Comparison of ENCODE assay signal across 8 cellular contexts in the genomic region with DNA sequence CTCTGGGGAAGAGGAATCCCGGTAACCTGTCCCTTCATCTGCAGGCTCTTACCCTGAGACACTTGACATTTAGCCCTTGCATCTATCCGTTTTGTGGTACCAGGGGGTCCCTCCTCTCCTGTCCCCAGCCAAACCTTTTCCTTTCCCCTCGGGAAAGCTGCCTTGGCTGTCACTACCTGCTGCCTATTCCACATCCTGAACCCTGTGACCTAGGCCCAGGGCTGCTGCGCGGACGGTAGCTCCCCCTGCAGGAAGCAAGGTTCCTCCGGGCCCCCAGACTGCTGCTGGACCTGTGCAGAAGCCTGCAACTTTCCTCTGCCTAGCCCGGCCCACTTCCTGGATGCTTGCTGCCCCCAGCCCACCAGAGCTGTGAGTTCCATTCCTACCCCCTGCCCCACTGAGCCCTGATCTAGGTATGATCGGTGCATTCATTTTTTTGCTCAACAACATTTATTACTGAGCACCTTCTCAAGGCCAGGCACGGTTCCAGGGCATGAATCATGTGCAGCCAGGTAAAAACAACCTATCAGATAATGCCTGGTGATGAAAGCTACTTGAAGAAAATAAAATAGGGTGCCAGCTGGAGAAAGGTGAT. TPM values are rescaled to one million over a fixed set of nuclear protein-coding genes. Genes with fewer than 3 reads are reported as not detected.
DNase-seq lines count a peak whose midpoint lies in the region; ATAC-seq lines count a peak whose summit lies in the region.

No MANE protein-coding gene starts in this region.

- H3K27ac Mint-ChIP-seq in activated naive CD8-positive, alpha-beta T cell treated with anti-CD3 and anti-CD28 coated beads, Interleukin-2, amount 50 U/mL, for 24 hours, result no peak overlapping the region

- H3K27me3 Mint-ChIP-seq in activated naive CD8-positive, alpha-beta T cell treated with anti-CD3 and anti-CD28 coated beads, Interleukin-2, amount 50 U/mL, for 24 hours, result peaks cover 5% of the 10 kb centered on the region

- H3K4me3 Mint-ChIP-seq in activated naive CD8-positive, alpha-beta T cell treated with anti-CD3 and anti-CD28 coated beads, Interleukin-2, amount 50 U/mL, for 24 hours, result peak overlapping the region; percentile 53

- peak; percentile 81 for ATAC-seq in activated naive CD8-positive, alpha-beta T cell treated with anti-CD3 and anti-CD28 coated beads, Interleukin-2, amount 50 U/mL, for 24 hours
- no peak for ATAC-seq in HG03095 (IDR thresholded peaks at IDR 0.05; ENCODE audit: unreplicated experiment)

- H3K36me3 Mint-ChIP-seq in activated naive CD8-positive, alpha-beta T cell treated with anti-CD3 and anti-CD28 coated beads, Interleukin-2, amount 50 U/mL, for 24 hours (ENCODE audit: low read depth), result no peaks in the 10 kb centered on the region

- peaks cover 21% of the 10 kb centered on the region for H3K4me1 Mint-ChIP-seq in activated naive CD8-positive, alpha-beta T cell treated with anti-CD3 and anti-CD28 coated beads, Interleukin-2, amount 50 U/mL, for 24 hours

- peak; percentile 55 for DNase-seq in NCI-H2227 (lab: John Stamatoyannopoulos, UW; ENCODE audit: unreplicated experiment)
- DNase-seq in NCI-H2227 treated with DMSO at 0.1 percent for 48 hours (lab: John Stamatoyannopoulos, UW), result no peak
- peak; percentile 47 for DNase-seq in OCI-M1 (lab: John Stamatoyannopoulos, UW)
- peak; percentile 72 for DNase-seq in activated naive CD8-positive, alpha-beta T cell treated with anti-CD3 and anti-CD28 coated beads, Interleukin-2, amount 50 U/mL, for 24 hours
- peak; percentile 39 to 47 for DNase-seq in lung microvascular endothelial cell (ENCODE audit: low read depth in 2 of 2)
- DNase-seq in epidermal melanocyte (ENCODE audit: insufficient read length, low spot score), result no peak
- no peak for DNase-seq in SW480 (ENCODE audit: low spot score)

- no peaks in the 10 kb centered on the region for H3K9me3 Mint-ChIP-seq in activated naive CD8-positive, alpha-beta T cell treated with anti-CD3 and anti-CD28 coated beads, Interleukin-2, amount 50 U/mL, for 24 hours

RNA-seq across cellular contexts. Expression of a gene that starts 10.5 kb away (rescaled TPM):
- 319 and 337 TPM in 2 replicates for total RNA-seq in lung microvascular endothelial cell

RNA-seq across cellular contexts. Expression of a gene that starts 20.7 kb away (rescaled TPM):
- 174 and 199 TPM in 2 replicates for total RNA-seq in lung microvascular endothelial cell

RNA-seq across cellular contexts. Expression of a gene that starts 24.0 kb away (rescaled TPM):
- total RNA-seq in lung microvascular endothelial cell, result not detected in 2 replicates

RNA-seq across cellular contexts. Expression of a gene that starts 32.1 kb away (rescaled TPM):
- not detected in 2 replicates for total RNA-seq in lung microvascular endothelial cell

RNA-seq across cellular contexts. Expression of a gene that starts 36.7 kb away (rescaled TPM):
- under 0.01 TPM in 2 replicates for total RNA-seq in lung microvascular endothelial cell

Comparison
In these comparisons a context has a peak if more than half of its experiments do, and no peak if none do; other contexts are left out.
1. DNase-seq: peak in NCI-H2227 (single experiment), OCI-M1 (single experiment), activated naive CD8-positive, alpha-beta T cell treated with anti-CD3 and anti-CD28 coated beads, Interleukin-2, amount 50 U/mL, for 24 hours (single experiment) and lung microvascular endothelial cell (2 of 2); none in NCI-H2227 treated with DMSO at 0.1 percent for 48 hours (single experiment), epidermal melanocyte (single experiment) and SW480 (single experiment).